ENCODE assay signal across 1 cellular context in genomic region chr2:219642465-219643083, GRCh38.
A peak's percentile ranks its signal among the peaks of the same experiment; 100 is the strongest.
TF ChIP-seq lines count a peak whose summit lies in the region.

No MANE protein-coding gene starts in this region.

TF ChIP-seq in HepG2, 621 proteins besides CTCF, POLR2A, EP300 and RAD21 (continued from another document and continues in another):
- TF ChIP-seq THAP8 (CRISPR knock-in tag; IDR thresholded peaks at IDR 0.05; ENCODE audit: borderline replicate concordance) = no peak
- no peak for TF ChIP-seq ZNF549 (CRISPR knock-in tag; IDR thresholded peaks at IDR 0.05)
- no peak for TF ChIP-seq DZIP1 (CRISPR knock-in tag; IDR thresholded peaks at IDR 0.05)
- no peak for TF ChIP-seq ZNF678 (CRISPR knock-in tag; IDR thresholded peaks at IDR 0.05)
- TF ChIP-seq SSRP1 (CRISPR knock-in tag; IDR thresholded peaks at IDR 0.05) = peak; percentile 86
- peak; percentile 71; the same call in 1 of the 2 replicates for TF ChIP-seq THAP9 (CRISPR knock-in tag; IDR thresholded peaks at IDR 0.05; ENCODE audit: borderline replicate concordance)
- TF ChIP-seq ARID3A (IDR thresholded peaks at IDR 0.05; ENCODE audit: low read depth, low read length) = no peak
- peak; percentile 67 for TF ChIP-seq PHF8 (CRISPR knock-in tag; IDR thresholded peaks at IDR 0.05)
- TF ChIP-seq ZNF816 (CRISPR knock-in tag; IDR thresholded peaks at IDR 0.05; ENCODE audit: borderline replicate concordance) = no peak
- TF ChIP-seq GMEB1 (CRISPR knock-in tag; IDR thresholded peaks at IDR 0.05; ENCODE audit: borderline replicate concordance) = peak; percentile 47; the same call in 1 of the 2 replicates
- TF ChIP-seq ZNF770 (CRISPR knock-in tag; IDR thresholded peaks at IDR 0.05) = no peak
- TF ChIP-seq CENPX (CRISPR knock-in tag; IDR thresholded peaks at IDR 0.05) = no peak
- peak; percentile 97 for TF ChIP-seq ZNF350 (CRISPR knock-in tag; IDR thresholded peaks at IDR 0.05; ENCODE audit: borderline replicate concordance, low read depth)
- TF ChIP-seq RXRA (CRISPR knock-in tag; IDR thresholded peaks at IDR 0.05) = peak; percentile 90
- TF ChIP-seq ZNF576 (CRISPR knock-in tag; IDR thresholded peaks at IDR 0.05) = no peak
- no peak for TF ChIP-seq ZBTB46 (CRISPR knock-in tag; IDR thresholded peaks at IDR 0.05; ENCODE audit: borderline replicate concordance)
- TF ChIP-seq SNAPC2 (CRISPR knock-in tag; IDR thresholded peaks at IDR 0.05) = no peak
- TF ChIP-seq KAT7 (CRISPR knock-in tag; IDR thresholded peaks at IDR 0.05; ENCODE audit: borderline replicate concordance) = peak; percentile 87; the same call in 1 of the 2 replicates
- peak; percentile 86 for TF ChIP-seq ATF7 (IDR thresholded peaks at IDR 0.05)
- TF ChIP-seq ATF7 (CRISPR knock-in tag; IDR thresholded peaks at IDR 0.05) = no peak
- TF ChIP-seq ZNF691 (CRISPR knock-in tag; IDR thresholded peaks at IDR 0.05; ENCODE audit: borderline replicate concordance, low read depth) = peak; percentile 93; the same call in 1 of the 2 replicates
- TF ChIP-seq DPF2 (CRISPR knock-in tag; IDR thresholded peaks at IDR 0.05; ENCODE audit: borderline replicate concordance, low read depth) = no peak
- peak; percentile 90 for TF ChIP-seq ELF3 (CRISPR knock-in tag; IDR thresholded peaks at IDR 0.05)
- TF ChIP-seq ZHX2 (IDR thresholded peaks at IDR 0.05; ENCODE audit: low read depth) = no peak
- TF ChIP-seq ZHX2 (CRISPR knock-in tag; IDR thresholded peaks at IDR 0.05; ENCODE audit: borderline replicate concordance) = no peak
- peak; percentile 51; the same call in 1 of the 2 replicates for TF ChIP-seq MIXL1 (CRISPR knock-in tag; IDR thresholded peaks at IDR 0.05)
- no peak for TF ChIP-seq PLRG1 (conservative IDR thresholded peaks at IDR 0.05)
- TF ChIP-seq GABPA (IDR thresholded peaks at IDR 0.05; ENCODE audit: low read depth, low read length) = no peak
- TF ChIP-seq GABPA (CRISPR knock-in tag; IDR thresholded peaks at IDR 0.05; ENCODE audit: low read depth) = peak; percentile 69
- peak; percentile 96 for TF ChIP-seq CEBPG (CRISPR knock-in tag; IDR thresholded peaks at IDR 0.05)
- no peak for TF ChIP-seq ZNF547 (CRISPR knock-in tag; IDR thresholded peaks at IDR 0.05)
- no peak for TF ChIP-seq ZNF383 (CRISPR knock-in tag; IDR thresholded peaks at IDR 0.05; ENCODE audit: borderline replicate concordance)
- no peak for TF ChIP-seq ZNF512 (CRISPR knock-in tag; IDR thresholded peaks at IDR 0.05)
- no peak for TF ChIP-seq DDIT3 (CRISPR knock-in tag; IDR thresholded peaks at IDR 0.05)
